Comparison of ENCODE assay signal across 15 cellular contexts in genomic region chr3:188472331-188472730, GRCh38.
DNase-seq lines count a peak whose midpoint lies in the region; ATAC-seq and TF ChIP-seq lines count a peak whose summit lies in the region.
"Had no signal": no experiment of that assay in that cellular context is flagged by ENCODE, and none has a peak within 500 bp of the region (broad histone marks: within the 10 kb centered on the region; RNA-seq: fewer than 3 reads in every experiment).

No MANE protein-coding gene starts in this region.

- WGBS in heart left ventricle, 4 donors, result 75 to 91% (median 87%) methylated on average over 1 of the region's 1 CpG
- WGBS in right lobe of liver (ENCODE audit: insufficient coverage, low coverage, low lambda C conversion rate, missing lambda C conversion rate), result 90% methylated on average over 1 of the region's 1 CpG

- H3K27ac Mint-ChIP-seq in chondrocyte (ENCODE audit: unreplicated experiment), result peak overlapping the region; percentile 94
- H3K27ac Mint-ChIP-seq: activated T-helper 2 cell treated with anti-CD3 and anti-CD28 coated beads, Interferon-gamma antibody, Interleukin-2, Interleukin-4, amounts not matched to agents 10 μg/mL and 5 μg/mL and 100 μg/mL, durations not matched to agents 14 hours and 24 hours and 36 hours had no signal

- H3K4me1 ChIP-seq in heart left ventricle (peaks cover 0 to 45% (median 25%) of the 10 kb centered on the region in 12 donors), vagina (peaks cover 33% of the 10 kb centered on the region), right lobe of liver (peaks cover 0 to 38% (median 21%) of the 10 kb centered on the region in 4 donors)

- TF ChIP-seq CTCF in heart left ventricle (IDR thresholded peaks at IDR 0.05) (no peak), chondrocyte (IDR thresholded peaks at IDR 0.05) (no peak), vagina (IDR thresholded peaks at IDR 0.05) (no peak), right lobe of liver (IDR thresholded peaks at IDR 0.05) (no peak)

- peak overlapping the region; percentile 31 for H3K4me3 Mint-ChIP-seq in chondrocyte (ENCODE audit: unreplicated experiment)

- peaks cover 3% of the 10 kb centered on the region for H3K9me3 Mint-ChIP-seq in chondrocyte (ENCODE audit: low read depth)

- peaks cover 81% of the 10 kb centered on the region for H3K4me1 Mint-ChIP-seq in chondrocyte (ENCODE audit: low read depth)

- H3K9me3 ChIP-seq in heart left ventricle (peaks cover 0 to 4% (median 0%) of the 10 kb centered on the region in 12 donors), vagina (no peaks in the 10 kb centered on the region), right lobe of liver (no peaks in the 10 kb centered on the region)

- H3K27ac ChIP-seq in heart left ventricle, result peak overlapping the region in 10 of 12 donors; percentile 0 to 63 (median 44)
- peak overlapping the region; percentile 7 for H3K27ac ChIP-seq in vagina
- no peak overlapping the region for H3K27ac ChIP-seq in right lobe of liver

- DNase-seq in heart left ventricle, result no peak
- no peak for DNase-seq in left ventricle myocardium superior
- DNase-seq in chondrocyte (ENCODE audit: low spot score), result no peak
- peak; percentile 22 for DNase-seq in myocyte (ENCODE audit: low read depth)
- no peak for DNase-seq in vagina (ENCODE audit: extremely low spot score in 2 of 2)
- DNase-seq in right lobe of liver, result no peak
- DNase-seq in D341Med (ENCODE audit: low spot score), result no peak
- DNase-seq: KG1; mesenchymal stem cell; NCI-H1436 treated with DMSO at 0.1 percent for 48 hours; NCI-H446 treated with DMSO at 0.1 percent for 48 hours; small intestine; stimulated activated naive CD4-positive, alpha-beta T cell had no signal

- TF ChIP-seq POLR2A in heart left ventricle (IDR thresholded peaks at IDR 0.05) (no peak), vagina (IDR thresholded peaks at IDR 0.05) (no peak), right lobe of liver (IDR thresholded peaks at IDR 0.05) (no peak)

- H3K36me3 Mint-ChIP-seq in chondrocyte (ENCODE audit: low read depth), result peaks cover 7% of the 10 kb centered on the region

- no peaks in the 10 kb centered on the region for H3K36me3 ChIP-seq in heart left ventricle
- no peaks in the 10 kb centered on the region for H3K36me3 ChIP-seq in vagina
- H3K36me3 ChIP-seq in right lobe of liver, result no peaks in the 10 kb centered on the region

- ATAC-seq in heart left ventricle, result peak in 1 of 4 donors; percentile 18
- ATAC-seq in left ventricle myocardium superior, result no peak
- no peak for ATAC-seq in right lobe of liver
- ATAC-seq in HG02885 (IDR thresholded peaks at IDR 0.05; ENCODE audit: poor library complexity, unreplicated experiment), result no peak

- intact Hi-C loops in heart left ventricle (cut with DNase I), result no loop called here
- intact Hi-C loops in left ventricle myocardium superior (cut with micrococcal nuclease), result no loop called here
- intact Hi-C loops in vagina (cut with DNase I), result no loop called here
- intact Hi-C loops in right lobe of liver (cut with DNase I), result no loop called here

- H3K27me3 Mint-ChIP-seq in chondrocyte (ENCODE audit: low read depth), result no peaks in the 10 kb centered on the region

- no peaks in the 10 kb centered on the region for H3K27me3 ChIP-seq in heart left ventricle
- H3K27me3 ChIP-seq in vagina, result no peaks in the 10 kb centered on the region
- H3K27me3 ChIP-seq in right lobe of liver, result no peaks in the 10 kb centered on the region

- H3K4me3 ChIP-seq in heart left ventricle (no peak overlapping the region), vagina (no peak overlapping the region), right lobe of liver (no peak overlapping the region)

Comparison
In these comparisons a context has a peak if more than half of its experiments do, and no peak if none do; other contexts are left out.
1. H3K27ac ChIP-seq: peak in heart left ventricle (10 of 12) and vagina (single experiment); none in right lobe of liver (0 of 3).